Comparison of ENCODE assay signal across 20 cellular contexts in genomic region chr2:197398913-197399312, GRCh38. TPM values are rescaled to one million over a fixed set of nuclear protein-coding genes. Genes with fewer than 3 reads are reported as not detected.
DNase-seq lines count a peak whose midpoint lies in the region; ATAC-seq, FAIRE-seq and TF ChIP-seq lines count a peak whose summit lies in the region.
"Had no signal": no experiment of that assay in that cellular context is flagged by ENCODE, and none has a peak within 500 bp of the region (broad histone marks: within the 10 kb centered on the region; RNA-seq: fewer than 3 reads in every experiment).

No MANE protein-coding gene starts in this region.

- H3K9me3 ChIP-seq in RWPE2 (ENCODE audit: severe bottlenecking) (no peaks in the 10 kb centered on the region), neural progenitor cell (ENCODE audit: low read depth) (no peaks in the 10 kb centered on the region), colonic mucosa (no peaks in the 10 kb centered on the region)
- H3K9me3 ChIP-seq: BLaER1, Caco-2, HAP-1 had no signal

- H3K4me1 ChIP-seq in RWPE2 (ENCODE audit: insufficient read depth, poor library complexity, severe bottlenecking) (peaks cover 11% of the 10 kb centered on the region), neural progenitor cell (no peaks in the 10 kb centered on the region), colonic mucosa (no peaks in the 10 kb centered on the region)
- H3K4me1 ChIP-seq: BLaER1, Caco-2, HAP-1 had no signal

- peaks cover 15% of the 10 kb centered on the region for H3K36me3 Mint-ChIP-seq in activated naive CD8-positive, alpha-beta T cell
- H3K36me3 Mint-ChIP-seq in activated naive CD8-positive, alpha-beta T cell treated with anti-CD3 and anti-CD28 coated beads, Interleukin-2, amount 50 U/mL, for 24 hours (ENCODE audit: low read depth), result peaks cover 73% of the 10 kb centered on the region
- H3K36me3 Mint-ChIP-seq in neural progenitor cell, result peaks cover 41% of the 10 kb centered on the region

- peaks cover 100% of the 10 kb centered on the region for H3K36me3 ChIP-seq in RWPE2 (ENCODE audit: low read depth)
- peaks cover 77% of the 10 kb centered on the region for H3K36me3 ChIP-seq in neural progenitor cell
- H3K36me3 ChIP-seq in colonic mucosa, result peaks cover 24% of the 10 kb centered on the region

- H3K27ac ChIP-seq in RWPE2 (ENCODE audit: poor library complexity, severe bottlenecking), result peak overlapping the region; percentile 20
- H3K27ac ChIP-seq in neural progenitor cell, result peak overlapping the region; percentile 22
- H3K27ac ChIP-seq in colonic mucosa, result no peak overlapping the region
- H3K27ac ChIP-seq: BLaER1, C4-2B had no signal

- H4K20me1 ChIP-seq in neural progenitor cell (ENCODE audit: low read depth), result peaks cover 7% of the 10 kb centered on the region

- peak overlapping the region; percentile 5 for H3K27ac Mint-ChIP-seq in activated naive CD8-positive, alpha-beta T cell
- no peak overlapping the region for H3K27ac Mint-ChIP-seq in activated naive CD8-positive, alpha-beta T cell treated with anti-CD3 and anti-CD28 coated beads, Interleukin-2, amount 50 U/mL, for 24 hours
- H3K27ac Mint-ChIP-seq in neural progenitor cell, result no peak overlapping the region
- H3K27ac Mint-ChIP-seq: B cell; CD8-positive, alpha-beta T cell; HFFc6 had no signal

- no peak for FAIRE-seq in RCC 7860 (lab: Jason Lieb, UNC)
- FAIRE-seq: GM12892, H54 had no signal

- ATAC-seq in activated naive CD8-positive, alpha-beta T cell treated with anti-CD3 and anti-CD28 coated beads, Interleukin-2, amount 50 U/mL, for 24 hours, result no peak
- no peak for ATAC-seq in RWPE2 (ENCODE audit: low read depth)
- ATAC-seq: CD8-positive, alpha-beta T cell had no signal

- no peak overlapping the region for H3K9ac ChIP-seq in neural progenitor cell
- no peak overlapping the region for H3K9ac ChIP-seq in colonic mucosa (ENCODE audit: low read depth in 2 of 2, low read length in 2 of 2)
- H3K9ac ChIP-seq: BLaER1 had no signal

- H3K27me3 Mint-ChIP-seq in activated naive CD8-positive, alpha-beta T cell, result no peaks in the 10 kb centered on the region
- H3K27me3 Mint-ChIP-seq in activated naive CD8-positive, alpha-beta T cell treated with anti-CD3 and anti-CD28 coated beads, Interleukin-2, amount 50 U/mL, for 24 hours, result no peaks in the 10 kb centered on the region
- H3K27me3 Mint-ChIP-seq in neural progenitor cell (ENCODE audit: insufficient read depth, low read depth), result no peaks in the 10 kb centered on the region
- H3K27me3 Mint-ChIP-seq: B cell; CD4-positive, CD25-positive, alpha-beta regulatory T cell had no signal

- no peak overlapping the region for H3K4me2 ChIP-seq in neural progenitor cell
- H3K4me2 ChIP-seq: BLaER1 had no signal

- DNase-seq in activated naive CD8-positive, alpha-beta T cell treated with anti-CD3 and anti-CD28 coated beads, Interleukin-2, amount 50 U/mL, for 24 hours, result no peak
- peak; percentile 55 to 70 for DNase-seq in NCI-H526 (lab: John Stamatoyannopoulos, UW)
- DNase-seq in RWPE2 (ENCODE audit: low spot score), result no peak
- no peak for DNase-seq in neural progenitor cell (ENCODE audit: low spot score)
- DNase-seq in colonic mucosa, result no peak
- no peak for DNase-seq in RCC 7860 (ENCODE audit: low spot score)
- DNase-seq: Caco-2; CD4-positive, CD25-positive, alpha-beta regulatory T cell; CD8-positive, alpha-beta T cell; DMS153; DND-41; GOT3; HFFc6 had no signal

- TF ChIP-seq CTCF in RWPE2 (IDR thresholded peaks at IDR 0.05; ENCODE audit: poor library complexity, severe bottlenecking), result no peak
- no peak for TF ChIP-seq CTCF in neural progenitor cell (IDR thresholded peaks at IDR 0.05)
- TF ChIP-seq CTCF in colonic mucosa (IDR thresholded peaks at IDR 0.05), result no peak

- no peak overlapping the region for H2AFZ ChIP-seq in neural progenitor cell (replicated peaks)

- no peaks in the 10 kb centered on the region for H3K4me1 Mint-ChIP-seq in activated naive CD8-positive, alpha-beta T cell (ENCODE audit: low read depth)
- H3K4me1 Mint-ChIP-seq in activated naive CD8-positive, alpha-beta T cell treated with anti-CD3 and anti-CD28 coated beads, Interleukin-2, amount 50 U/mL, for 24 hours, result no peaks in the 10 kb centered on the region
- H3K4me1 Mint-ChIP-seq in neural progenitor cell, result no peaks in the 10 kb centered on the region
- H3K4me1 Mint-ChIP-seq: B cell had no signal

- H3K4me3 ChIP-seq in RWPE2 (ENCODE audit: severe bottlenecking) (no peak overlapping the region), neural progenitor cell (no peak overlapping the region), colonic mucosa (no peak overlapping the region)
- H3K4me3 ChIP-seq: BLaER1, HAP-1 had no signal

- no peaks in the 10 kb centered on the region for H3K9me3 Mint-ChIP-seq in activated naive CD8-positive, alpha-beta T cell (ENCODE audit: low read depth)
- H3K9me3 Mint-ChIP-seq in activated naive CD8-positive, alpha-beta T cell treated with anti-CD3 and anti-CD28 coated beads, Interleukin-2, amount 50 U/mL, for 24 hours, result no peaks in the 10 kb centered on the region
- H3K9me3 Mint-ChIP-seq in neural progenitor cell, result no peaks in the 10 kb centered on the region
- H3K9me3 Mint-ChIP-seq: CD4-positive, CD25-positive, alpha-beta regulatory T cell; CD8-positive, alpha-beta T cell; HFFc6 had no signal

- intact Hi-C loops in colonic mucosa (cut with DNase I), result no loop called here

- peaks cover 40% of the 10 kb centered on the region for H3F3A ChIP-seq in neural progenitor cell (ENCODE audit: low read depth)

- no peak overlapping the region for H3K4me3 Mint-ChIP-seq in activated naive CD8-positive, alpha-beta T cell
- no peak overlapping the region for H3K4me3 Mint-ChIP-seq in activated naive CD8-positive, alpha-beta T cell treated with anti-CD3 and anti-CD28 coated beads, Interleukin-2, amount 50 U/mL, for 24 hours
- H3K4me3 Mint-ChIP-seq in neural progenitor cell, result no peak overlapping the region
- H3K4me3 Mint-ChIP-seq: B cell; CD4-positive, CD25-positive, alpha-beta regulatory T cell; CD8-positive, alpha-beta T cell; HFFc6 had no signal

- peaks cover 10% of the 10 kb centered on the region for H3K79me2 ChIP-seq in neural progenitor cell (ENCODE audit: low read depth)

- H3K27me3 ChIP-seq in RWPE2 (ENCODE audit: insufficient read depth, poor library complexity, severe bottlenecking), result no peaks in the 10 kb centered on the region
- H3K27me3 ChIP-seq in neural progenitor cell, result no peaks in the 10 kb centered on the region
- no peaks in the 10 kb centered on the region for H3K27me3 ChIP-seq in colonic mucosa
- H3K27me3 ChIP-seq: BLaER1 had no signal

RNA-seq across cellular contexts. Expression of gene SF3B1, which starts 35.9 kb away (rescaled TPM):
- total RNA-seq in neural progenitor cell (ENCODE audit: low replicate concordance) (462 and 787 TPM in 2 replicates), colonic mucosa (100 to 1,000 TPM; 186 to 242 TPM)

RNA-seq across cellular contexts. Expression of gene COQ10B, which starts 54.4 kb away (rescaled TPM):
- total RNA-seq in neural progenitor cell (ENCODE audit: low replicate concordance) (14.0 and 20.1 TPM in 2 replicates), colonic mucosa (10 to 100 TPM; 15.5 to 38.5 TPM)

Comparison
In these comparisons a context has a peak if more than half of its experiments do, and no peak if none do; other contexts are left out.
1. DNase-seq: peak in NCI-H526 (2 of 2); none in activated naive CD8-positive, alpha-beta T cell treated with anti-CD3 and anti-CD28 coated beads, Interleukin-2, amount 50 U/mL, for 24 hours (single experiment), RWPE2 (single experiment), neural progenitor cell (single experiment), colonic mucosa (single experiment) and RCC 7860 (single experiment).